ENCODE assay signal across 30 cellular contexts in genomic region chr1:17017435-17017834, GRCh38. TPM values are rescaled to one million over a fixed set of nuclear protein-coding genes. Genes with fewer than 3 reads are reported as not detected.
"Had no signal": no experiment of that assay in that cellular context is flagged by ENCODE, and none has a peak within 500 bp of the region (broad histone marks: within the 10 kb centered on the region; RNA-seq: fewer than 3 reads in every experiment).

No MANE protein-coding gene starts in this region.

- H3K27ac ChIP-seq: brain microvascular endothelial cell, KMS-11, Peyer's patch, SK-N-MC, WERI-Rb-1 had no signal

- H3K9ac ChIP-seq: KMS-11 had no signal

- H3K27me3 Mint-ChIP-seq: activated CD4-positive, alpha-beta T cell treated with anti-CD3 and anti-CD28 coated beads, Interleukin-2, amount 10 ng/mL, durations not matched to agents 24 days and 14 days; activated naive CD8-positive, alpha-beta T cell treated with anti-CD3 and anti-CD28 coated beads for 36 hours had no signal

- ATAC-seq: activated CD8-positive, alpha-beta T cell treated with anti-CD3 and anti-CD28 coated beads, Interleukin-2, amount 10 ng/mL, durations not matched to agents 7 days and 5 days; activated T-cell treated with anti-CD3 and anti-CD28 coated beads, Interleukin-2, amount 50 U/mL, for 4 hours had no signal

- H3K9me3 ChIP-seq: Peyer's patch had no signal

- H3K4me3 Mint-ChIP-seq: activated CD4-positive, alpha-beta T cell treated with anti-CD3 and anti-CD28 coated beads, Interleukin-2, amount 10 ng/mL, durations not matched to agents 24 days and 14 days; activated CD8-positive, alpha-beta T cell treated with anti-CD3 and anti-CD28 coated beads, Interleukin-2, amount 10 ng/mL, durations not matched to agents 7 days and 5 days; activated naive CD8-positive, alpha-beta T cell treated with anti-CD3 and anti-CD28 coated beads for 36 hours; activated T-cell treated with anti-CD3 and anti-CD28 coated beads, Interleukin-2, amount 50 U/mL, for 4 hours; activated T-helper 1 cell treated with anti-CD3 and anti-CD28 coated beads, Interleukin-12 subunit alpha, Interleukin-12 subunit beta, Interleukin-2, Interleukin-4 antibody, amounts not matched to agents 30 ng/mL and 10 ng/mL and 1 ng/mL, durations not matched to agents 14 hours and 24 hours and 36 hours had no signal

- H3K27ac Mint-ChIP-seq: activated CD4-positive, alpha-beta T cell treated with anti-CD3 and anti-CD28 coated beads, Interleukin-2, amount 10 ng/mL, durations not matched to agents 24 days and 14 days; activated CD8-positive, alpha-beta T cell treated with anti-CD3 and anti-CD28 coated beads, Interleukin-2, amount 10 ng/mL, durations not matched to agents 7 days and 5 days; activated naive CD8-positive, alpha-beta T cell treated with anti-CD3 and anti-CD28 coated beads for 36 hours; activated T-helper 1 cell treated with anti-CD3 and anti-CD28 coated beads, Interleukin-12 subunit alpha, Interleukin-12 subunit beta, Interleukin-2, Interleukin-4 antibody, amounts not matched to agents 30 ng/mL and 10 ng/mL and 1 ng/mL, durations not matched to agents 14 hours and 24 hours and 36 hours had no signal

- H3K9me3 Mint-ChIP-seq: activated CD4-positive, alpha-beta T cell treated with anti-CD3 and anti-CD28 coated beads, Interleukin-2, amount 10 ng/mL, durations not matched to agents 24 days and 14 days; activated naive CD8-positive, alpha-beta T cell treated with anti-CD3 and anti-CD28 coated beads for 36 hours; activated T-cell treated with anti-CD3 and anti-CD28 coated beads, Interleukin-2, amount 50 U/mL, for 4 hours; activated T-helper 1 cell treated with anti-CD3 and anti-CD28 coated beads, Interleukin-12 subunit alpha, Interleukin-12 subunit beta, Interleukin-2, Interleukin-4 antibody, amounts not matched to agents 30 ng/mL and 10 ng/mL and 1 ng/mL, durations not matched to agents 14 hours and 24 hours and 36 hours had no signal

- H3K4me3 ChIP-seq: Peyer's patch, SK-N-MC had no signal

- H3K27me3 ChIP-seq: brain microvascular endothelial cell, Peyer's patch had no signal

- DNase-seq: activated CD4-positive, alpha-beta T cell treated with anti-CD3 and anti-CD28 coated beads, Interleukin-2, amount 10 ng/mL, durations not matched to agents 24 days and 14 days; activated CD4-positive, alpha-beta T cell treated with anti-CD3 and anti-CD28 coated beads, Interleukin-2, amount 50 U/mL, for 4 hours; activated CD8-positive, alpha-beta T cell treated with anti-CD3 and anti-CD28 coated beads, Interleukin-2, amount 10 ng/mL, durations not matched to agents 7 days and 5 days; activated naive CD4-positive, alpha-beta T cell; activated naive CD4-positive, alpha-beta T cell treated with anti-CD3 and anti-CD28 coated beads, Interleukin-2, amount 50 U/mL, for 16 hours; activated naive CD8-positive, alpha-beta T cell treated with anti-CD3 and anti-CD28 coated beads for 36 hours; activated T-cell treated with anti-CD3 and anti-CD28 coated beads, Interleukin-2, amount 50 U/mL, for 4 hours; amniotic stem cell; brain microvascular endothelial cell; central memory CD4-positive, alpha-beta T cell; MM.1S; NCI-H1092 treated with DMSO at 0.1 percent for 48 hours; NCI-H1417; NCI-H146; NCI-H187; NCI-H2081 treated with DMSO at 0.1 percent for 48 hours; NCI-H226; NCI-H446 treated with DMSO at 0.1 percent for 48 hours; NCI-H524; NCI-H69; Right ventricle myocardium superior; RPMI8226; T1000; WERI-Rb-1 had no signal

- H3K4me1 ChIP-seq: Peyer's patch had no signal

RNA-seq across cellular contexts. Expression of gene MFAP2, which starts 37.0 kb away (rescaled TPM):
- total RNA-seq: activated CD4-positive, alpha-beta T cell treated with anti-CD3 and anti-CD28 coated beads, Interleukin-2, amount 10 ng/mL, durations not matched to agents 24 days and 14 days; activated CD8-positive, alpha-beta T cell treated with anti-CD3 and anti-CD28 coated beads, Interleukin-2, amount 10 ng/mL, durations not matched to agents 7 days and 5 days; activated naive CD8-positive, alpha-beta T cell treated with anti-CD3 and anti-CD28 coated beads for 36 hours; activated T-helper 1 cell treated with anti-CD3 and anti-CD28 coated beads, Interleukin-12 subunit alpha, Interleukin-12 subunit beta, Interleukin-2, Interleukin-4 antibody, amounts not matched to agents 30 ng/mL and 10 ng/mL and 1 ng/mL, durations not matched to agents 14 hours and 24 hours and 36 hours; T-helper 1 cell treated with Interleukin-12 subunit alpha and Interleukin-12 subunit beta and Interleukin-4 antibody, amounts not matched to agents 30 ng/mL and 1 ng/mL, for 36 hours; T-helper 2 cell treated with Interferon-gamma antibody and Interleukin-4, amounts not matched to agents 100 ng/mL and 5 ng/mL, for 36 hours had no signal
